Comparison of ENCODE assay signal across 10 cellular contexts in genomic region chr11:67285541-67286498, GRCh38. TPM values are rescaled to one million over a fixed set of nuclear protein-coding genes. Genes with fewer than 3 reads are reported as not detected.
DNase-seq lines count a peak whose midpoint lies in the region; ATAC-seq, FAIRE-seq and TF ChIP-seq lines count a peak whose summit lies in the region.
"Had no signal": no experiment of that assay in that cellular context is flagged by ENCODE, and none has a peak within 500 bp of the region (broad histone marks: within the 10 kb centered on the region; RNA-seq: fewer than 3 reads in every experiment).

No MANE protein-coding gene starts in this region.

- H3K4me1 ChIP-seq in HepG2 (ENCODE audit: insufficient read depth, low read length) (peaks cover 29% of the 10 kb centered on the region), tibial nerve (peaks cover 0 to 47% (median 33%) of the 10 kb centered on the region in 4 donors)

- POLR2A ChIA-PET in activated naive CD8-positive, alpha-beta T cell treated with anti-CD3 and anti-CD28 coated beads, Interleukin-2, amount 10 ng/mL, durations not matched to agents 7 days and 5 days (lab: Charles Lee): interaction anchor here (0.5 to 7.3 kb wide), 7 partner anchors 8 to 159 kb away, joined by 3 to 190 read pairs (median 35); partner anchors contain the start of genes GRK2 and SSH3
- POLR2A ChIA-PET in HepG2 (lab: Yijun Ruan, JAX): no interaction called here

- H3K27me3 ChIP-seq in HepG2 (ENCODE audit: control insufficient read depth in 1 of 2, insufficient read depth in 2 of 2, low read length in 2 of 2): no peaks in the 10 kb centered on the region
- H3K27me3 ChIP-seq in tibial nerve: no peaks in the 10 kb centered on the region

- TF ChIP-seq RAD21 in HepG2 (CRISPR knock-in tag; IDR thresholded peaks at IDR 0.05): no peak

- peaks cover 12% of the 10 kb centered on the region for H3K79me2 ChIP-seq in HepG2 (ENCODE audit: insufficient read depth, low read length)

- peak overlapping the region; percentile 100 for H3K27ac ChIP-seq in HepG2 (ENCODE audit: extremely low read length, insufficient read depth, low read length)
- H3K27ac ChIP-seq in tibial nerve: peak overlapping the region in 3 of 4 donors; percentile 90 to 96 (median 96)

- CTCF ChIA-PET in HepG2 (lab: Yijun Ruan, JAX; ENCODE audit: low intra/inter-chr PET ratio, low total read pairs): no interaction called here

- no peak for FAIRE-seq in HepG2 (lab: Jason Lieb, UNC)
- FAIRE-seq: small intestine had no signal

- in situ Hi-C loops in HepG2 (cut with HindIII; ENCODE audit: extremely low pct_ligation_motif_present, low pct_unique_long_range_greater_than_20kb): no loop called here

- peaks cover 41% of the 10 kb centered on the region for H3K4me1 Mint-ChIP-seq in activated T-cell treated with anti-CD3 and anti-CD28 coated beads, Interleukin-2, amount 50 U/mL, for 4 hours (ENCODE audit: low read depth)
- peaks cover 30% of the 10 kb centered on the region for H3K4me1 Mint-ChIP-seq in activated naive CD8-positive, alpha-beta T cell treated with anti-CD3 and anti-CD28 coated beads, Interleukin-2, amount 10 ng/mL, durations not matched to agents 7 days and 5 days

- no peak for TF ChIP-seq EP300 in HepG2 (IDR thresholded peaks at IDR 0.05; ENCODE audit: low read depth in 2 of 2, low read length in 2 of 2)
- no peak for TF ChIP-seq EP300 in HepG2 (CRISPR knock-in tag; IDR thresholded peaks at IDR 0.05; ENCODE audit: borderline replicate concordance)
- no peak for TF ChIP-seq EP300 in tibial nerve (IDR thresholded peaks at IDR 0.05)

- BruUV-seq in HepG2 (replicated peaks; lab: Mats Ljungman, UMichigan): no TSS peak

- no peak overlapping the region for H3K4me3 Mint-ChIP-seq in activated T-cell treated with anti-CD3 and anti-CD28 coated beads, Interleukin-2, amount 50 U/mL, for 4 hours
- peak overlapping the region; percentile 79 for H3K4me3 Mint-ChIP-seq in activated naive CD8-positive, alpha-beta T cell treated with anti-CD3 and anti-CD28 coated beads, Interleukin-2, amount 10 ng/mL, durations not matched to agents 7 days and 5 days
- H3K4me3 Mint-ChIP-seq: type B pancreatic cell had no signal

- no peak for TF ChIP-seq CTCF in HepG2 (CRISPR knock-in tag; IDR thresholded peaks at IDR 0.05)
- TF ChIP-seq CTCF in tibial nerve (IDR thresholded peaks at IDR 0.05): no peak

- peak overlapping the region; percentile 96 for H3K27ac Mint-ChIP-seq in activated naive CD8-positive, alpha-beta T cell treated with anti-CD3 and anti-CD28 coated beads, Interleukin-2, amount 10 ng/mL, durations not matched to agents 7 days and 5 days
- H3K27ac Mint-ChIP-seq: type B pancreatic cell had no signal

- H3K27me3 Mint-ChIP-seq in activated T-cell treated with anti-CD3 and anti-CD28 coated beads, Interleukin-2, amount 50 U/mL, for 4 hours (ENCODE audit: low read depth): no peaks in the 10 kb centered on the region
- H3K27me3 Mint-ChIP-seq in activated naive CD8-positive, alpha-beta T cell treated with anti-CD3 and anti-CD28 coated beads, Interleukin-2, amount 10 ng/mL, durations not matched to agents 7 days and 5 days: no peaks in the 10 kb centered on the region
- H3K27me3 Mint-ChIP-seq: type B pancreatic cell had no signal

- peak; percentile 58 for DNase-seq in activated T-cell treated with anti-CD3 and anti-CD28 coated beads, Interleukin-2, amount 50 U/mL, for 1 hour
- DNase-seq in activated T-cell treated with anti-CD3 and anti-CD28 coated beads, Interleukin-2, amount 50 U/mL, for 4 hours: no peak
- no peak for DNase-seq in activated naive CD8-positive, alpha-beta T cell treated with anti-CD3 and anti-CD28 coated beads, Interleukin-2, amount 10 ng/mL, durations not matched to agents 7 days and 5 days
- DNase-seq in HepG2 (ENCODE audit: low spot score) (no peak), tibial nerve (ENCODE audit: low spot score in 2 of 2) (no peak), UCSD-AML1 (lab: John Stamatoyannopoulos, UW; ENCODE audit: unreplicated experiment) (no peak), anterior cingulate cortex (lab: John Stamatoyannopoulos, UW) (no peak)
- DNase-seq: small intestine had no signal

- no peaks in the 10 kb centered on the region for H3K9me3 Mint-ChIP-seq in activated T-cell treated with anti-CD3 and anti-CD28 coated beads, Interleukin-2, amount 50 U/mL, for 4 hours
- H3K9me3 Mint-ChIP-seq in activated naive CD8-positive, alpha-beta T cell treated with anti-CD3 and anti-CD28 coated beads, Interleukin-2, amount 10 ng/mL, durations not matched to agents 7 days and 5 days: no peaks in the 10 kb centered on the region
- H3K9me3 Mint-ChIP-seq: type B pancreatic cell had no signal

- ATAC-seq in activated T-cell treated with anti-CD3 and anti-CD28 coated beads, Interleukin-2, amount 50 U/mL, for 4 hours: no peak
- ATAC-seq in activated naive CD8-positive, alpha-beta T cell treated with anti-CD3 and anti-CD28 coated beads, Interleukin-2, amount 10 ng/mL, durations not matched to agents 7 days and 5 days (ENCODE audit: low read depth): no peak
- no peak for ATAC-seq in HepG2
- ATAC-seq in HG03439 (IDR thresholded peaks at IDR 0.05; ENCODE audit: unreplicated experiment): no peak

- WGBS in HepG2 (ENCODE audit: low lambda C conversion rate): 99% methylated on average over 30 of the region's 39 CpGs
- 80 to 88% methylated on average over 32 to 39 of the region's 39 CpGs for WGBS in tibial nerve, 2 donors

- no peak overlapping the region for H3K9ac ChIP-seq in HepG2 (ENCODE audit: insufficient read depth, low read depth, low read length)

- H3K4me3 ChIP-seq in HepG2 (replicated peaks in 1 of 3; ENCODE audit: insufficient read depth in 1 of 3, low read depth in 2 of 3, low read length in 3 of 3) (no peak overlapping the region), tibial nerve (no peak overlapping the region)

- no peaks in the 10 kb centered on the region for H4K20me1 ChIP-seq in HepG2 (ENCODE audit: insufficient read depth, low read length)

- H3K4me2 ChIP-seq in HepG2 (ENCODE audit: low read depth, low read length): no peak overlapping the region

- H2AFZ ChIP-seq in HepG2 (ENCODE audit: low read length): no peak overlapping the region

- peaks cover 25 to 52% of the 10 kb centered on the region in 2 experiments; a peak in 4 of 5 replicates for H3K36me3 ChIP-seq in HepG2 (replicated peaks in 1 of 2; ENCODE audit: control insufficient read depth in 1 of 2, insufficient read depth in 2 of 2, low read length in 2 of 2)
- peaks cover 5 to 71% (median 54%) of the 10 kb centered on the region in 3 donors for H3K36me3 ChIP-seq in tibial nerve

- intact Hi-C loops in HepG2 (cut with micrococcal nuclease; ENCODE audit: unreplicated experiment): no loop called here

- H3K36me3 Mint-ChIP-seq in activated T-cell treated with anti-CD3 and anti-CD28 coated beads, Interleukin-2, amount 50 U/mL, for 4 hours (ENCODE audit: insufficient read depth): peaks cover 13% of the 10 kb centered on the region
- peaks cover 19% of the 10 kb centered on the region for H3K36me3 Mint-ChIP-seq in activated naive CD8-positive, alpha-beta T cell treated with anti-CD3 and anti-CD28 coated beads, Interleukin-2, amount 10 ng/mL, durations not matched to agents 7 days and 5 days
- H3K36me3 Mint-ChIP-seq: type B pancreatic cell had no signal

- no peaks in the 10 kb centered on the region for H3K9me3 ChIP-seq in HepG2 (ENCODE audit: low read length)
- H3K9me3 ChIP-seq in tibial nerve: no peaks in the 10 kb centered on the region

- TF ChIP-seq POLR2A in HepG2 (IDR thresholded peaks at IDR 0.05; ENCODE audit: insufficient read depth in 1 of 2, low read depth in 2 of 2, low read length in 2 of 2) (no peak), tibial nerve (IDR thresholded peaks at IDR 0.05) (no peak)

RNA-seq across cellular contexts. Expression of gene ANKRD13D, which starts 3.3 kb away (rescaled TPM):
- 10 to 100 TPM; 67.7 to 75.4 (median 69.8) TPM for total RNA-seq in activated T-cell treated with anti-CD3 and anti-CD28 coated beads, Interleukin-2, amount 50 U/mL, for 4 hours
- 100 to 1,000 TPM; 185 to 207 TPM for total RNA-seq in activated naive CD8-positive, alpha-beta T cell treated with anti-CD3 and anti-CD28 coated beads, Interleukin-2, amount 10 ng/mL, durations not matched to agents 7 days and 5 days
- 4.8 and 18.6 TPM in 2 replicates for total RNA-seq in HepG2 (2016; rRNA removed; fragmentation: Illumina TruSeq; extraction: Trizol)
- total RNA-seq in HepG2 (2016; cell fraction: cytosol; rRNA removed; fragmentation: Illumina TruSeq; extraction: Trizol; ENCODE audit: low read depth): 27.6 and 29.6 TPM in 2 replicates
- 5.9 and 17.7 TPM in 2 replicates for total RNA-seq in HepG2 (2016; cell fraction: insoluble cytoplasmic fraction; rRNA removed; fragmentation: Illumina TruSeq; extraction: Trizol)
- 13.2 and 14.7 TPM in 2 replicates for total RNA-seq in HepG2 (2016; cell fraction: membrane; rRNA removed; fragmentation: Illumina TruSeq; extraction: Trizol)
- total RNA-seq in HepG2 (2016; cell fraction: nucleus; rRNA removed; fragmentation: Illumina TruSeq; extraction: Trizol): 26.2 and 27.8 TPM in 2 replicates
- polyA plus RNA-seq in HepG2 (2011; rRNA removed): 27.3 and 35.5 TPM in 2 replicates
- 14.4 and 20.5 TPM in 2 replicates for polyA plus RNA-seq in HepG2 (2011; cell fraction: cytosol; rRNA removed)
- polyA plus RNA-seq in HepG2 (2011; cell fraction: nucleus; rRNA removed): 139 and 163 TPM in 2 replicates
- polyA plus RNA-seq in HepG2 (2012): 9.7 and 17.4 TPM in 2 replicates
- 7.4 TPM in 2 replicates for polyA plus RNA-seq in HepG2 (2016; cell fraction: cytosol; fragmentation: Illumina TruSeq; extraction: Trizol; ENCODE audit: low read depth)
- polyA plus RNA-seq in HepG2 (2016; cell fraction: insoluble cytoplasmic fraction; fragmentation: Illumina TruSeq; extraction: Trizol; ENCODE audit: low read depth): 5.1 and 7.5 TPM in 2 replicates
- polyA plus RNA-seq in HepG2 (2016; cell fraction: membrane; fragmentation: Illumina TruSeq; extraction: Trizol; ENCODE audit: low read depth): 10.9 and 11.1 TPM in 2 replicates
- polyA plus RNA-seq in HepG2 (2016; cell fraction: nucleus; fragmentation: Illumina TruSeq; extraction: Trizol; ENCODE audit: insufficient read depth, low read depth): 77.4 and 86.1 TPM in 2 replicates
- polyA minus RNA-seq in HepG2 (2011; rRNA and poly(A)+ RNA removed; ENCODE audit: low replicate concordance): 27.0 and 38.7 TPM in 2 replicates
- polyA minus RNA-seq in HepG2 (2011; cell fraction: cytosol; rRNA and poly(A)+ RNA removed): 4.4 and 7.0 TPM in 2 replicates
- 38.2 and 45.5 TPM in 2 replicates for polyA minus RNA-seq in HepG2 (2011; cell fraction: nucleus; rRNA and poly(A)+ RNA removed)
- total RNA-seq in tibial nerve: 100 to 1,000 TPM in 1 of 4 donors, 10 to 100 TPM in 3; 46.8 to 158 (median 69.5) TPM

RNA-seq across cellular contexts. Expression of gene SSH3, which starts 17.5 kb away (rescaled TPM):
- total RNA-seq in activated T-cell treated with anti-CD3 and anti-CD28 coated beads, Interleukin-2, amount 50 U/mL, for 4 hours: 1 to 10 TPM; 4.8 to 7.2 (median 6.6) TPM
- total RNA-seq in activated naive CD8-positive, alpha-beta T cell treated with anti-CD3 and anti-CD28 coated beads, Interleukin-2, amount 10 ng/mL, durations not matched to agents 7 days and 5 days: 10 to 100 TPM; 24.6 to 27.0 TPM
- total RNA-seq in HepG2 (2016; rRNA removed; fragmentation: Illumina TruSeq; extraction: Trizol): 7.5 and 12.4 TPM in 2 replicates
- total RNA-seq in HepG2 (2016; cell fraction: cytosol; rRNA removed; fragmentation: Illumina TruSeq; extraction: Trizol; ENCODE audit: low read depth): 2.6 and 4.3 TPM in 2 replicates
- 5.5 and 11.6 TPM in 2 replicates for total RNA-seq in HepG2 (2016; cell fraction: insoluble cytoplasmic fraction; rRNA removed; fragmentation: Illumina TruSeq; extraction: Trizol)
- 5.3 and 7.4 TPM in 2 replicates for total RNA-seq in HepG2 (2016; cell fraction: membrane; rRNA removed; fragmentation: Illumina TruSeq; extraction: Trizol)
- 13.3 and 15.7 TPM in 2 replicates for total RNA-seq in HepG2 (2016; cell fraction: nucleus; rRNA removed; fragmentation: Illumina TruSeq; extraction: Trizol)
- polyA plus RNA-seq in HepG2 (2011; rRNA removed): 18.6 and 18.8 TPM in 2 replicates
- polyA plus RNA-seq in HepG2 (2011; cell fraction: cytosol; rRNA removed): 5.6 and 8.3 TPM in 2 replicates
- 74.8 and 103 TPM in 2 replicates for polyA plus RNA-seq in HepG2 (2011; cell fraction: nucleus; rRNA removed)
- 15.3 and 17.6 TPM in 2 replicates for polyA plus RNA-seq in HepG2 (2012)
- polyA plus RNA-seq in HepG2 (2016; cell fraction: cytosol; fragmentation: Illumina TruSeq; extraction: Trizol; ENCODE audit: low read depth): 4.4 and 5.1 TPM in 2 replicates
- polyA plus RNA-seq in HepG2 (2016; cell fraction: insoluble cytoplasmic fraction; fragmentation: Illumina TruSeq; extraction: Trizol; ENCODE audit: low read depth): 8.5 and 13.0 TPM in 2 replicates
- polyA plus RNA-seq in HepG2 (2016; cell fraction: membrane; fragmentation: Illumina TruSeq; extraction: Trizol; ENCODE audit: low read depth): 7.7 and 10.7 TPM in 2 replicates
- 31.0 and 36.7 TPM in 2 replicates for polyA plus RNA-seq in HepG2 (2016; cell fraction: nucleus; fragmentation: Illumina TruSeq; extraction: Trizol; ENCODE audit: insufficient read depth, low read depth)
- polyA minus RNA-seq in HepG2 (2011; rRNA and poly(A)+ RNA removed; ENCODE audit: low replicate concordance): 9.3 and 33.1 TPM in 2 replicates
- 5.9 and 7.6 TPM in 2 replicates for polyA minus RNA-seq in HepG2 (2011; cell fraction: cytosol; rRNA and poly(A)+ RNA removed)
- polyA minus RNA-seq in HepG2 (2011; cell fraction: nucleus; rRNA and poly(A)+ RNA removed): 12.7 and 14.4 TPM in 2 replicates
- total RNA-seq in tibial nerve: 10 to 100 TPM; 28.5 to 51.6 (median 43.1) TPM

RNA-seq across cellular contexts. Expression of gene GRK2, which starts 19.5 kb away (rescaled TPM):
- total RNA-seq in activated T-cell treated with anti-CD3 and anti-CD28 coated beads, Interleukin-2, amount 50 U/mL, for 4 hours: 100 to 1,000 TPM; 152 to 172 (median 171) TPM
- 100 to 1,000 TPM; 325 to 341 TPM for total RNA-seq in activated naive CD8-positive, alpha-beta T cell treated with anti-CD3 and anti-CD28 coated beads, Interleukin-2, amount 10 ng/mL, durations not matched to agents 7 days and 5 days
- total RNA-seq in HepG2 (2016; rRNA removed; fragmentation: Illumina TruSeq; extraction: Trizol) (26.3 and 31.3 TPM in 2 replicates), tibial nerve (100 to 1,000 TPM in 1 of 4 donors, 10 to 100 TPM in 3; 46.0 to 134 (median 65.4) TPM)
- 26.5 and 26.8 TPM in 2 replicates for total RNA-seq in HepG2 (2016; cell fraction: cytosol; rRNA removed; fragmentation: Illumina TruSeq; extraction: Trizol; ENCODE audit: low read depth)
- total RNA-seq in HepG2 (2016; cell fraction: insoluble cytoplasmic fraction; rRNA removed; fragmentation: Illumina TruSeq; extraction: Trizol): 21.7 and 32.4 TPM in 2 replicates
- total RNA-seq in HepG2 (2016; cell fraction: membrane; rRNA removed; fragmentation: Illumina TruSeq; extraction: Trizol): 46.5 and 47.3 TPM in 2 replicates
- 25.3 and 29.3 TPM in 2 replicates for total RNA-seq in HepG2 (2016; cell fraction: nucleus; rRNA removed; fragmentation: Illumina TruSeq; extraction: Trizol)
- 42.4 and 66.8 TPM in 2 replicates for polyA plus RNA-seq in HepG2 (2011; rRNA removed)
- 34.8 and 51.8 TPM in 2 replicates for polyA plus RNA-seq in HepG2 (2011; cell fraction: cytosol; rRNA removed)
- 202 and 278 TPM in 2 replicates for polyA plus RNA-seq in HepG2 (2011; cell fraction: nucleus; rRNA removed)
- polyA plus RNA-seq in HepG2 (2012): 39.1 and 39.9 TPM in 2 replicates
- 19.6 and 21.3 TPM in 2 replicates for polyA plus RNA-seq in HepG2 (2016; cell fraction: cytosol; fragmentation: Illumina TruSeq; extraction: Trizol; ENCODE audit: low read depth)
- polyA plus RNA-seq in HepG2 (2016; cell fraction: insoluble cytoplasmic fraction; fragmentation: Illumina TruSeq; extraction: Trizol; ENCODE audit: low read depth): 24.6 and 30.4 TPM in 2 replicates
- polyA plus RNA-seq in HepG2 (2016; cell fraction: membrane; fragmentation: Illumina TruSeq; extraction: Trizol; ENCODE audit: low read depth): 34.4 and 41.1 TPM in 2 replicates
- 65.6 and 70.5 TPM in 2 replicates for polyA plus RNA-seq in HepG2 (2016; cell fraction: nucleus; fragmentation: Illumina TruSeq; extraction: Trizol; ENCODE audit: insufficient read depth, low read depth)
- polyA minus RNA-seq in HepG2 (2011; rRNA and poly(A)+ RNA removed; ENCODE audit: low replicate concordance): 142 and 187 TPM in 2 replicates
- 39.4 and 40.8 TPM in 2 replicates for polyA minus RNA-seq in HepG2 (2011; cell fraction: cytosol; rRNA and poly(A)+ RNA removed)
- 41.1 and 50.2 TPM in 2 replicates for polyA minus RNA-seq in HepG2 (2011; cell fraction: nucleus; rRNA and poly(A)+ RNA removed)
